Comparison of ENCODE assay signal across 8 cellular contexts in the genomic region with DNA sequence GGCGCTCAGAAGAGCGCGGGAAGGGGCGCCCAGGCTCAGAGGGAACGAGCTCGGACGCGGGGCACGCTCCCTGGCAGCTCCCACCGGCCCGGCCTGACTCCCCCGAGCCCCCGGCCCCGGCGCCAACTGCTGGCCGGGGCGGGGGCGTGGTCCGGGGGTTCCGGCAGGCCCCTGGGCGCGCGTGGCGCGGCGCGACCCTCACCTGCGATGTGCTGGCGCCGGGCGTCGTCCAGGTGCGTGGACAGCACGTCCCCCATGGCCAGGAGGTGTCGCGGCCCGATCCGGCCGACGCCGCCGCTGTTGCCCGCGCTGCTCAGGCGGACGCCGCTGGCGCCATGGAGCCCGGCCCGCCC. TPM values are rescaled to one million over a fixed set of nuclear protein-coding genes. Genes with fewer than 3 reads are reported as not detected.
DNase-seq lines count a peak whose midpoint lies in the region; ATAC-seq and TF ChIP-seq lines count a peak whose summit lies in the region.

No MANE protein-coding gene starts in this region.

- peak; percentile 22 for ATAC-seq in HG02885 (IDR thresholded peaks at IDR 0.05; ENCODE audit: poor library complexity, unreplicated experiment)

- peaks cover 3% of the 10 kb centered on the region for H3K36me3 ChIP-seq in mammary epithelial cell (ENCODE audit: insufficient read depth, low read length)

- peaks cover 53% of the 10 kb centered on the region for H3K79me2 ChIP-seq in mammary epithelial cell (ENCODE audit: insufficient read depth, low read length)

- DNase-seq in AG10803 (ENCODE audit: low read depth) (no peak), mammary epithelial cell (no peak), NCI-H774 (lab: John Stamatoyannopoulos, UW) (no peak), retina (no peak), NCI-H510A treated with DMSO at 0.1 percent for 48 hours (lab: John Stamatoyannopoulos, UW) (no peak)
- DNase-seq in activated effector memory CD4-positive, alpha-beta T cell treated with anti-CD3 and anti-CD28 coated beads, Interleukin-2, amount 50 U/mL, for 16 hours: no peak

- H3K4me1 ChIP-seq in mammary epithelial cell (ENCODE audit: insufficient read depth, low read length): peaks cover 54% of the 10 kb centered on the region
- H3K4me1 ChIP-seq in mononuclear cell (ENCODE audit: insufficient read depth, low read length): peaks cover 71% of the 10 kb centered on the region

- H3K9ac ChIP-seq in mammary epithelial cell (ENCODE audit: insufficient read depth, low read length): peak overlapping the region; percentile 85

- no peaks in the 10 kb centered on the region for H4K20me1 ChIP-seq in mammary epithelial cell (ENCODE audit: insufficient read depth, low read length)

- WGBS in mammary epithelial cell (ENCODE audit: low coverage, missing lambda C conversion rate): no CpG with 5 or more reads among the region's 50 CpGs

- H3K4me2 ChIP-seq in mammary epithelial cell (ENCODE audit: insufficient read depth, low read depth, low read length): peak overlapping the region; percentile 85

- intact Hi-C loops in mammary epithelial cell (cut with micrococcal nuclease): no loop called here

- no peak overlapping the region for H2AFZ ChIP-seq in mammary epithelial cell (ENCODE audit: low read depth, low read length)

- in situ Hi-C loops in mammary epithelial cell (cut with MboI; ENCODE audit: low sequenced_read_pairs in 2 of 2): no loop called here

- H3K27me3 ChIP-seq in mammary epithelial cell (ENCODE audit: insufficient read depth, low read length): no peaks in the 10 kb centered on the region
- H3K27me3 ChIP-seq in mononuclear cell (ENCODE audit: insufficient read depth, low read length): no peaks in the 10 kb centered on the region

- dilution Hi-C loops in mammary epithelial cell (cut with HindIII; ENCODE audit: low sequenced_read_pairs): no loop called here

- BruUV-seq in mammary epithelial cell (replicated peaks; lab: Mats Ljungman, UMichigan): no TSS peak

- TF ChIP-seq CTCF in AG10803 (conservative IDR thresholded peaks at IDR 0.05; ENCODE audit: low read length) (no peak), mammary epithelial cell (conservative IDR thresholded peaks at IDR 0.05 in 1 of 2, IDR thresholded peaks at IDR 0.05 in 1 of 2; ENCODE audit: extremely low read depth in 1 of 2, insufficient read depth in 1 of 2, low read depth in 1 of 2, low read length in 2 of 2) (no peak)

- CTCF ChIA-PET in mammary epithelial cell (lab: Charles Lee; ENCODE audit: low non-redundant PET): no interaction called here

- H3K9me3 ChIP-seq in mammary epithelial cell (replicated peaks; ENCODE audit: insufficient read depth, low read length) (no peaks in the 10 kb centered on the region), mononuclear cell (ENCODE audit: low read depth, low read length) (no peaks in the 10 kb centered on the region)

- peak overlapping the region; percentile 68 for H3K27ac ChIP-seq in mammary epithelial cell (ENCODE audit: insufficient read depth, low read depth, low read length)

- peak overlapping the region; percentile 94 for H3K4me3 ChIP-seq in AG10803 (ENCODE audit: low read length)
- peak overlapping the region; percentile 69 to 90 (median 73) for H3K4me3 ChIP-seq in mammary epithelial cell (replicated peaks in 1 of 3; ENCODE audit: insufficient read depth in 1 of 3, low read depth in 2 of 3, low read length in 3 of 3)
- H3K4me3 ChIP-seq in mononuclear cell (ENCODE audit: low read length): peak overlapping the region; percentile 55

RNA-seq across cellular contexts. Expression of a gene that starts 43.5 kb away (rescaled TPM):
- total RNA-seq in mammary epithelial cell: 10 to 100 TPM; 32.5 to 72.5 TPM
- polyA plus RNA-seq in mammary epithelial cell: 31.6 TPM
- polyA minus RNA-seq in mammary epithelial cell: 107 TPM
- total RNA-seq in mononuclear cell: 2.0 TPM

Comparison
In these comparisons a context has a peak if more than half of its experiments do, and no peak if none do; other contexts are left out.
1. RNA of a gene that starts 43.5 kb away (total RNA-seq): 32.5 to 72.5 TPM in mammary epithelial cell; 2.0 TPM in mononuclear cell (single experiment); every median in the first group is over 10 times any median in the second.
2. Peak in every context shown above with its lines, with median percentiles within 50 percentile points of each other: H3K4me3 ChIP-seq.